In genomic region chr4:140243345-140243753, GRCh38 we compare ENCODE assay signal across 1 cellular context.
TF ChIP-seq lines count a peak whose summit lies in the region.

No MANE protein-coding gene starts in this region.

TF ChIP-seq in HEK293, 187 proteins besides CTCF, POLR2A, EP300 and RAD21 (continued from another document):
- TF ChIP-seq SP2 (tag by site-specific recombination; IDR thresholded peaks at IDR 0.05) (no peak), ZNF266 (tag by site-specific recombination; IDR thresholded peaks at IDR 0.05; ENCODE audit: low read depth) (no peak), ZNF184 (tag by site-specific recombination; IDR thresholded peaks at IDR 0.05) (no peak), ZBTB17 (tag by site-specific recombination; IDR thresholded peaks at IDR 0.05) (0 out of 2 replicates have a peak, but pooled peaks have one; percentile 49), ELK4 (IDR thresholded peaks at IDR 0.05; ENCODE audit: borderline replicate concordance, low read depth, low read length) (no peak), KLF8 (tag by site-specific recombination; IDR thresholded peaks at IDR 0.05) (no peak), TRIM28 (IDR thresholded peaks at IDR 0.05; ENCODE audit: borderline replicate concordance, low read length) (0 out of 2 replicates have a peak, but pooled peaks have one; percentile 58), ZNF341 (tag by site-specific recombination; IDR thresholded peaks at IDR 0.05; ENCODE audit: low read depth) (0 out of 2 replicates have a peak, but pooled peaks have one; percentile 28)
- TF ChIP-seq, protein P1, sequence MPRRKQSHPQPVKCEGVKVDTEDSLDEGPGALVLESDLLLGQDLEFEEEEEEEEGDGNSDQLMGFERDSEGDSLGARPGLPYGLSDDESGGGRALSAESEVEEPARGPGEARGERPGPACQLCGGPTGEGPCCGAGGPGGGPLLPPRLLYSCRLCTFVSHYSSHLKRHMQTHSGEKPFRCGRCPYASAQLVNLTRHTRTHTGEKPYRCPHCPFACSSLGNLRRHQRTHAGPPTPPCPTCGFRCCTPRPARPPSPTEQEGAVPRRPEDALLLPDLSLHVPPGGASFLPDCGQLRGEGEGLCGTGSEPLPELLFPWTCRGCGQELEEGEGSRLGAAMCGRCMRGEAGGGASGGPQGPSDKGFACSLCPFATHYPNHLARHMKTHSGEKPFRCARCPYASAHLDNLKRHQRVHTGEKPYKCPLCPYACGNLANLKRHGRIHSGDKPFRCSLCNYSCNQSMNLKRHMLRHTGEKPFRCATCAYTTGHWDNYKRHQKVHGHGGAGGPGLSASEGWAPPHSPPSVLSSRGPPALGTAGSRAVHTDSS (tag by site-specific recombination; IDR thresholded peaks at IDR 0.05): no peak
TF ChIP-seq in HEK293: peak in this region for 7.
